Comparison of ENCODE assay signal across 7 cellular contexts in genomic region chr6:84227044-84227433, GRCh38. TPM values are rescaled to one million over a fixed set of nuclear protein-coding genes. Genes with fewer than 3 reads are reported as not detected.
DNase-seq lines count a peak whose midpoint lies in the region; ATAC-seq lines count a peak whose summit lies in the region.

No MANE protein-coding gene starts in this region.

- H3K4me1 Mint-ChIP-seq in activated T-helper 2 cell treated with anti-CD3 and anti-CD28 coated beads, Interferon-gamma antibody, Interleukin-2, Interleukin-4, amounts not matched to agents 10 μg/mL and 5 μg/mL and 100 μg/mL, durations not matched to agents 14 hours and 24 hours and 36 hours (ENCODE audit: low read depth): peaks cover 21% of the 10 kb centered on the region
- peaks cover 16% of the 10 kb centered on the region for H3K4me1 Mint-ChIP-seq in stimulated activated effector memory CD8-positive, alpha-beta T cell treated with anti-CD3 and anti-CD28 coated beads, Interleukin-12 subunit alpha, Interleukin-12 subunit beta, amount 100 ng/mL, for 72 hours

- intact Hi-C loops in activated T-helper 2 cell treated with anti-CD3 and anti-CD28 coated beads, Interferon-gamma antibody, Interleukin-2, Interleukin-4, amounts not matched to agents 10 μg/mL and 5 μg/mL and 100 μg/mL, durations not matched to agents 14 hours and 24 hours and 36 hours (cut with micrococcal nuclease): loop anchor here (1.0 kb wide), 1 partner anchor 368 kb away; the partner anchor contains the start of gene CYB5R4

- peak overlapping the region; percentile 97 for H3K4me3 ChIP-seq in iPS-15b (ENCODE audit: low read depth, low read length)

- peaks cover 12% of the 10 kb centered on the region for H3K27me3 Mint-ChIP-seq in activated T-helper 2 cell treated with anti-CD3 and anti-CD28 coated beads, Interferon-gamma antibody, Interleukin-2, Interleukin-4, amounts not matched to agents 10 μg/mL and 5 μg/mL and 100 μg/mL, durations not matched to agents 14 hours and 24 hours and 36 hours (ENCODE audit: low read depth)

- ATAC-seq in GM19328 (IDR thresholded peaks at IDR 0.05; ENCODE audit: unreplicated experiment) (peak; percentile 1), HG03039 (IDR thresholded peaks at IDR 0.05; ENCODE audit: unreplicated experiment) (peak; percentile 0)
- ATAC-seq in stimulated activated effector memory CD8-positive, alpha-beta T cell treated with anti-CD3 and anti-CD28 coated beads, Interleukin-12 subunit alpha, Interleukin-12 subunit beta, amount 100 ng/mL, for 72 hours: peak; percentile 5

- H3K27ac Mint-ChIP-seq in activated T-helper 2 cell treated with anti-CD3 and anti-CD28 coated beads, Interferon-gamma antibody, Interleukin-2, Interleukin-4, amounts not matched to agents 10 μg/mL and 5 μg/mL and 100 μg/mL, durations not matched to agents 14 hours and 24 hours and 36 hours: peak overlapping the region; percentile 87
- peak overlapping the region; percentile 91 for H3K27ac Mint-ChIP-seq in stimulated activated effector memory CD8-positive, alpha-beta T cell treated with anti-CD3 and anti-CD28 coated beads, Interleukin-12 subunit alpha, Interleukin-12 subunit beta, amount 100 ng/mL, for 72 hours

- H3K36me3 Mint-ChIP-seq in activated T-helper 2 cell treated with anti-CD3 and anti-CD28 coated beads, Interferon-gamma antibody, Interleukin-2, Interleukin-4, amounts not matched to agents 10 μg/mL and 5 μg/mL and 100 μg/mL, durations not matched to agents 14 hours and 24 hours and 36 hours (ENCODE audit: low read depth): no peaks in the 10 kb centered on the region
- H3K36me3 Mint-ChIP-seq in stimulated activated effector memory CD8-positive, alpha-beta T cell treated with anti-CD3 and anti-CD28 coated beads, Interleukin-12 subunit alpha, Interleukin-12 subunit beta, amount 100 ng/mL, for 72 hours: no peaks in the 10 kb centered on the region

- no peaks in the 10 kb centered on the region for H3K4me1 ChIP-seq in iPS-15b (ENCODE audit: control insufficient read depth, insufficient read depth, low read length)

- H3K9me3 Mint-ChIP-seq in activated T-helper 2 cell treated with anti-CD3 and anti-CD28 coated beads, Interferon-gamma antibody, Interleukin-2, Interleukin-4, amounts not matched to agents 10 μg/mL and 5 μg/mL and 100 μg/mL, durations not matched to agents 14 hours and 24 hours and 36 hours: no peaks in the 10 kb centered on the region
- no peaks in the 10 kb centered on the region for H3K9me3 Mint-ChIP-seq in stimulated activated effector memory CD8-positive, alpha-beta T cell treated with anti-CD3 and anti-CD28 coated beads, Interleukin-12 subunit alpha, Interleukin-12 subunit beta, amount 100 ng/mL, for 72 hours

- no peak for DNase-seq in activated T-helper 2 cell treated with anti-CD3 and anti-CD28 coated beads, Interferon-gamma antibody, Interleukin-2, Interleukin-4, amounts not matched to agents 10 μg/mL and 5 μg/mL and 100 μg/mL, durations not matched to agents 14 hours and 24 hours and 36 hours (ENCODE audit: low spot score)
- DNase-seq in stimulated activated effector memory CD8-positive, alpha-beta T cell treated with anti-CD3 and anti-CD28 coated beads, Interleukin-12 subunit alpha, Interleukin-12 subunit beta, amount 100 ng/mL, for 72 hours (ENCODE audit: low spot score in 2 of 2): peak in 1 of 2 donors; percentile 50
- no peak for DNase-seq in GM03348 (ENCODE audit: low spot score)
- DNase-seq in DMS114 treated with DMSO at 0.1 percent for 48 hours (lab: John Stamatoyannopoulos, UW; ENCODE audit: unreplicated experiment): no peak

- H3K27me3 ChIP-seq in iPS-15b (ENCODE audit: control insufficient read depth, insufficient read depth, low read length): peaks cover 8% of the 10 kb centered on the region

- H3K36me3 ChIP-seq in iPS-15b (ENCODE audit: control insufficient read depth, insufficient read depth, low read length): no peaks in the 10 kb centered on the region

- peak overlapping the region; percentile 97 for H3K4me3 Mint-ChIP-seq in activated T-helper 2 cell treated with anti-CD3 and anti-CD28 coated beads, Interferon-gamma antibody, Interleukin-2, Interleukin-4, amounts not matched to agents 10 μg/mL and 5 μg/mL and 100 μg/mL, durations not matched to agents 14 hours and 24 hours and 36 hours (ENCODE audit: low read depth)
- peak overlapping the region; percentile 84 for H3K4me3 Mint-ChIP-seq in stimulated activated effector memory CD8-positive, alpha-beta T cell treated with anti-CD3 and anti-CD28 coated beads, Interleukin-12 subunit alpha, Interleukin-12 subunit beta, amount 100 ng/mL, for 72 hours

- H3K9ac ChIP-seq in iPS-15b (ENCODE audit: low read depth, low read length): peak overlapping the region; percentile 38

- H3K9me3 ChIP-seq in iPS-15b (ENCODE audit: control insufficient read depth, insufficient read depth, low read length): no peaks in the 10 kb centered on the region

RNA-seq across cellular contexts. Expression of gene CEP162, which starts 0.4 kb away (rescaled TPM):
- total RNA-seq in activated T-helper 2 cell treated with anti-CD3 and anti-CD28 coated beads, Interferon-gamma antibody, Interleukin-2, Interleukin-4, amounts not matched to agents 10 μg/mL and 5 μg/mL and 100 μg/mL, durations not matched to agents 14 hours and 24 hours and 36 hours: 3.3 and 4.2 TPM in 2 replicates
